In genomic region chr5:113293068-113293571, GRCh38 we compare ENCODE assay signal across 8 cellular contexts.
A peak's percentile ranks its signal among the peaks of the same experiment; 100 is the strongest.
DNase-seq lines count a peak whose midpoint lies in the region; ATAC-seq and TF ChIP-seq lines count a peak whose summit lies in the region.

No MANE protein-coding gene starts in this region.

- peaks cover 26% of the 10 kb centered on the region for H3K79me2 ChIP-seq in GM23338 (replicated peaks; ENCODE audit: insufficient read depth)

- peaks cover 47% of the 10 kb centered on the region for H3K27me3 ChIP-seq in GM23338 (ENCODE audit: insufficient read depth)
- H3K27me3 ChIP-seq in SJCRH30 = no peaks in the 10 kb centered on the region
- no peaks in the 10 kb centered on the region for H3K27me3 ChIP-seq in prostate gland (replicated peaks; ENCODE audit: insufficient read depth)

- H3K9me3 ChIP-seq in SJCRH30 (replicated peaks) (no peaks in the 10 kb centered on the region), prostate gland (no peaks in the 10 kb centered on the region)

- H3K4me3 ChIP-seq in GM23338 (peak overlapping the region; percentile 80), SJCRH30 (peak overlapping the region; percentile 69), fibroblast of pulmonary artery (replicated peaks; ENCODE audit: low read depth, low read length) (peak overlapping the region; percentile 78), prostate gland (peak overlapping the region; percentile 64 to 69)

- peaks cover 48% of the 10 kb centered on the region for H3K4me1 ChIP-seq in GM23338 (ENCODE audit: insufficient read depth)
- peaks cover 5% of the 10 kb centered on the region; the same call in 1 of the 2 replicates for H3K4me1 ChIP-seq in SJCRH30
- no peaks in the 10 kb centered on the region for H3K4me1 ChIP-seq in prostate gland (replicated peaks)

- peak overlapping the region; percentile 47; the same call in 1 of the 2 replicates for H3K27ac ChIP-seq in GM23338 (ENCODE audit: low read depth)
- H3K27ac ChIP-seq in SJCRH30 = peak overlapping the region; percentile 56; the same call in 1 of the 2 replicates
- peak overlapping the region; percentile 83 to 84 for H3K27ac ChIP-seq in prostate gland

- no peak for TF ChIP-seq POLR2A in prostate gland (IDR thresholded peaks at IDR 0.05)

- intact Hi-C loops in prostate gland (cut with DNase I) = loop anchor here (5.0 to 10.0 kb wide), 2 partner anchors 121 to 248 kb away; no protein-coding TSS in a partner anchor

- H3K27me3 Mint-ChIP-seq in GM23338 (ENCODE audit: insufficient read depth, low read depth, poor library complexity) = peaks cover 14% of the 10 kb centered on the region

- peak overlapping the region; percentile 90 for H3K4me3 Mint-ChIP-seq in GM23338

- TF ChIP-seq CTCF in GM23338 (conservative IDR thresholded peaks at IDR 0.05; ENCODE audit: low read depth in 2 of 2) (no peak), fibroblast of pulmonary artery (IDR thresholded peaks at IDR 0.05; ENCODE audit: low read length, missing control alignments) (no peak), prostate gland (IDR thresholded peaks at IDR 0.05) (no peak)

- H3F3A ChIP-seq in GM23338 (replicated peaks; ENCODE audit: low read depth) = no peaks in the 10 kb centered on the region; the same call in 1 of the 2 replicates

- no peaks in the 10 kb centered on the region for H3K36me3 Mint-ChIP-seq in GM23338 (ENCODE audit: low read depth)

- H3K4me2 ChIP-seq in GM23338 = peak overlapping the region; percentile 87

- ATAC-seq in GM23338 = peak; percentile 66
- no peak for ATAC-seq in GM19455 (IDR thresholded peaks at IDR 0.05; ENCODE audit: unreplicated experiment)

- no peaks in the 10 kb centered on the region for H3K9me2 ChIP-seq in GM23338 (ENCODE audit: insufficient read depth)

- 7% methylated on average over 8 of the region's 8 CpGs for WGBS in prostate gland

- no peaks in the 10 kb centered on the region for H3K9me3 Mint-ChIP-seq in GM23338

- H3K36me3 ChIP-seq in GM23338 (ENCODE audit: insufficient read depth) = no peaks in the 10 kb centered on the region
- H3K36me3 ChIP-seq in SJCRH30 = no peaks in the 10 kb centered on the region
- no peaks in the 10 kb centered on the region for H3K36me3 ChIP-seq in prostate gland

- DNase-seq in GM23338 (ENCODE audit: low spot score) (peak; percentile 78), SJCRH30 (peak; percentile 12 to 46), fibroblast of pulmonary artery (ENCODE audit: low read depth) (peak; percentile 30), prostate gland (ENCODE audit: low spot score) (no peak), NCI-H2107 treated with DMSO at 0.1 percent for 48 hours (lab: John Stamatoyannopoulos, UW; ENCODE audit: unreplicated experiment) (no peak), middle frontal gyrus (ENCODE audit: extremely low spot score, low spot score) (no peak), NCI-H510A (lab: John Stamatoyannopoulos, UW) (no peak)

- no peaks in the 10 kb centered on the region; the same call in 1 of the 2 replicates for H4K20me1 ChIP-seq in GM23338 (replicated peaks; ENCODE audit: insufficient read depth)

- H3K4me1 Mint-ChIP-seq in GM23338 = peaks cover 57% of the 10 kb centered on the region

- H3K27ac Mint-ChIP-seq in GM23338 = no peak overlapping the region

- no peak overlapping the region for H2AFZ ChIP-seq in GM23338

TF ChIP-seq in GM23338, 12 proteins besides CTCF, POLR2A, EP300 and RAD21:
- TF ChIP-seq CREB1 (CRISPR knock-in tag; IDR thresholded peaks at IDR 0.05; ENCODE audit: low read depth) (0 out of 2 replicates have a peak, but pooled peaks have one; percentile 26), REST (IDR thresholded peaks at IDR 0.05; ENCODE audit: unreplicated experiment) (no peak), JUNB (IDR thresholded peaks at IDR 0.05; ENCODE audit: unreplicated experiment) (no peak)

Comparison
In these comparisons a context has a peak if more than half of its experiments do, and no peak if none do; other contexts are left out.
1. DNase-seq: peak in GM23338 (single experiment), SJCRH30 (2 of 2) and fibroblast of pulmonary artery (single experiment); none in prostate gland (single experiment), NCI-H2107 treated with DMSO at 0.1 percent for 48 hours (single experiment), middle frontal gyrus (single experiment) and NCI-H510A (single experiment).
2. Peak in every context shown above with its lines, with median percentiles within 50 percentile points of each other: H3K27ac ChIP-seq and H3K4me3 ChIP-seq.